Comparison of ENCODE assay signal across 18 cellular contexts in genomic region chr1:39474810-39475209, GRCh38. TPM values are rescaled to one million over a fixed set of nuclear protein-coding genes. Genes with fewer than 3 reads are reported as not detected.
DNase-seq lines count a peak whose midpoint lies in the region; ATAC-seq and TF ChIP-seq lines count a peak whose summit lies in the region.
"Had no signal": no experiment of that assay in that cellular context is flagged by ENCODE, and none has a peak within 500 bp of the region (broad histone marks: within the 10 kb centered on the region; RNA-seq: fewer than 3 reads in every experiment).

No MANE protein-coding gene starts in this region.

- no peak for TF ChIP-seq CTCF in cardiac muscle cell (IDR thresholded peaks at IDR 0.05; ENCODE audit: low read depth, low read length)
- TF ChIP-seq CTCF in neutrophil (IDR thresholded peaks at IDR 0.05), result no peak

- no peak overlapping the region for H3K4me3 Mint-ChIP-seq in activated T-cell treated with anti-CD3 and anti-CD28 coated beads, Interleukin-2, amount 50 U/mL, for 24 hours

- no peaks in the 10 kb centered on the region for H3K9me3 Mint-ChIP-seq in activated T-cell treated with anti-CD3 and anti-CD28 coated beads, Interleukin-2, amount 50 U/mL, for 24 hours

- H3K4me1 ChIP-seq in cardiac muscle cell (ENCODE audit: low read depth) (peaks cover 10% of the 10 kb centered on the region), neutrophil (ENCODE audit: control insufficient read depth in 1 of 2, insufficient read depth in 1 of 2, low read depth in 1 of 2, low read length in 1 of 2) (peaks cover 3 to 19% of the 10 kb centered on the region in 2 experiments)

- H3K27me3 Mint-ChIP-seq in activated T-cell treated with anti-CD3 and anti-CD28 coated beads, Interleukin-2, amount 50 U/mL, for 24 hours, result no peaks in the 10 kb centered on the region
- H3K27me3 Mint-ChIP-seq: CD4-positive, alpha-beta memory T cell had no signal

- DNase-seq in activated T-cell treated with anti-CD3 and anti-CD28 coated beads, Interleukin-2, amount 50 U/mL, for 24 hours, result no peak
- no peak for DNase-seq in activated T-cell treated with anti-CD3 and anti-CD28 coated beads, Interleukin-2, amount 50 U/mL, for 48 hours
- DNase-seq in LHCN-M2 (ENCODE audit: low read depth) (peak; percentile 41), cardiac muscle cell (ENCODE audit: low read depth in 1 of 2, low spot score in 1 of 2) (peak in 1 of 2 donors; percentile 69), NCI-H128 (lab: John Stamatoyannopoulos, UW; ENCODE audit: unreplicated experiment) (no peak)
- DNase-seq in stimulated activated CD8-positive, alpha-beta memory T cell treated with anti-CD3 and anti-CD28 coated beads, Interleukin-4, amount 100 ng/mL, for 48 hours, result no peak
- DNase-seq: CD4-positive, alpha-beta memory T cell; H7; IMR-90; Kasumi-1; NCI-H1436; NCI-H2029; NCI-H2171; NCI-H446; NCI-H69 had no signal

- peak overlapping the region; percentile 64 for H3K27ac ChIP-seq in cardiac muscle cell
- H3K27ac ChIP-seq in neutrophil, result peak overlapping the region; percentile 17

- H3K9me3 ChIP-seq in cardiac muscle cell (ENCODE audit: low read depth) (no peaks in the 10 kb centered on the region), neutrophil (no peaks in the 10 kb centered on the region)

- H3K36me3 Mint-ChIP-seq in activated T-cell treated with anti-CD3 and anti-CD28 coated beads, Interleukin-2, amount 50 U/mL, for 24 hours (ENCODE audit: low read depth), result peaks cover 82% of the 10 kb centered on the region

- H3K27me3 ChIP-seq in cardiac muscle cell, result no peaks in the 10 kb centered on the region
- H3K27me3 ChIP-seq in neutrophil, result no peaks in the 10 kb centered on the region

- H3K36me3 ChIP-seq in cardiac muscle cell (peaks cover 35% of the 10 kb centered on the region), neutrophil (peaks cover 63% of the 10 kb centered on the region)

- H3K4me3 ChIP-seq in cardiac muscle cell (no peak overlapping the region), neutrophil (ENCODE audit: low read depth in 1 of 2, low read length in 1 of 2) (no peak overlapping the region)

- no peak for ATAC-seq in HG02840 (IDR thresholded peaks at IDR 0.05; ENCODE audit: low FRiP score, unreplicated experiment)

- peak overlapping the region; percentile 58 for H3K27ac Mint-ChIP-seq in activated T-cell treated with anti-CD3 and anti-CD28 coated beads, Interleukin-2, amount 50 U/mL, for 24 hours

- no peaks in the 10 kb centered on the region for H3K4me1 Mint-ChIP-seq in activated T-cell treated with anti-CD3 and anti-CD28 coated beads, Interleukin-2, amount 50 U/mL, for 24 hours (ENCODE audit: low read depth)
- H3K4me1 Mint-ChIP-seq: CD4-positive, alpha-beta memory T cell had no signal

RNA-seq across cellular contexts. Expression of gene BMP8A, which starts 16.6 kb away (rescaled TPM):
- total RNA-seq in LHCN-M2 (2014; rRNA removed) (not detected in 2 replicates), cardiac muscle cell (0.09 and 0.46 TPM in 2 replicates)
- 0.11 TPM for polyA plus RNA-seq in LHCN-M2 (2012)
- 0.54 and 0.70 TPM in 2 replicates for polyA plus RNA-seq in cardiac muscle cell
- total RNA-seq: CD4-positive, alpha-beta memory T cell; HT1080; IMR-90 had no signal
- polyA plus RNA-seq: CD4-positive, alpha-beta memory T cell; IMR-90 had no signal
